Comparison of ENCODE assay signal across 1 cellular context in genomic region chr2:11389551-11390528, GRCh38.
TF ChIP-seq lines count a peak whose summit lies in the region.

No MANE protein-coding gene starts in this region.

TF ChIP-seq in HepG2, 621 proteins besides CTCF, POLR2A, EP300 and RAD21 (continued from another document and continues in another):
- TF ChIP-seq ZBTB7B (CRISPR knock-in tag; IDR thresholded peaks at IDR 0.05) (0 out of 2 replicates have a peak, but pooled peaks have one; percentile 25), TEAD3 (CRISPR knock-in tag; optimal IDR thresholded peaks at IDR 0.05; ENCODE audit: borderline replicate concordance) (peak; percentile 77), ELF3 (CRISPR knock-in tag; IDR thresholded peaks at IDR 0.05) (no peak), ZBTB3 (CRISPR knock-in tag; IDR thresholded peaks at IDR 0.05; ENCODE audit: borderline replicate concordance, low read depth) (0 out of 2 replicates have a peak, but pooled peaks have one; percentile 63), GATA4 (IDR thresholded peaks at IDR 0.05; ENCODE audit: borderline replicate concordance, low read depth) (no peak), HOXA3 (CRISPR knock-in tag; IDR thresholded peaks at IDR 0.05) (peak; percentile 66), NFE2L1 (CRISPR knock-in tag; IDR thresholded peaks at IDR 0.05; ENCODE audit: borderline replicate concordance) (no peak), ZNF670 (CRISPR knock-in tag; IDR thresholded peaks at IDR 0.05; ENCODE audit: borderline replicate concordance) (no peak; the same call in 1 of the 2 replicates), MAF1 (CRISPR knock-in tag; IDR thresholded peaks at IDR 0.05; ENCODE audit: borderline replicate concordance) (no peak), GLI4 (CRISPR knock-in tag; IDR thresholded peaks at IDR 0.05; ENCODE audit: borderline replicate concordance) (no peak), CBFB (CRISPR knock-in tag; IDR thresholded peaks at IDR 0.05) (peak; percentile 78), MNT (IDR thresholded peaks at IDR 0.05) (no peak), ZBTB21 (CRISPR knock-in tag; IDR thresholded peaks at IDR 0.05) (peak; percentile 81), TCF12 (IDR thresholded peaks at IDR 0.05) (no peak), TCF12 (CRISPR knock-in tag; IDR thresholded peaks at IDR 0.05) (no peak), HDAC6 (IDR thresholded peaks at IDR 0.05; ENCODE audit: low read depth, low read length) (no peak), SMARCC2 (IDR thresholded peaks at IDR 0.05) (no peak), SALL1 (CRISPR knock-in tag; IDR thresholded peaks at IDR 0.05) (peak; percentile 71), ZEB1 (IDR thresholded peaks at IDR 0.05; ENCODE audit: insufficient replicate concordance, low read depth) (peak; percentile 71), CHD4 (IDR thresholded peaks at IDR 0.05; ENCODE audit: borderline replicate concordance, low read length) (no peak), THAP7 (CRISPR knock-in tag; IDR thresholded peaks at IDR 0.05) (no peak), ZNF12 (CRISPR knock-in tag; IDR thresholded peaks at IDR 0.05) (0 out of 2 replicates have a peak, but pooled peaks have one; percentile 17), GPN1 (CRISPR knock-in tag; IDR thresholded peaks at IDR 0.05; ENCODE audit: borderline replicate concordance) (no peak), ZNF552 (CRISPR knock-in tag; IDR thresholded peaks at IDR 0.05; ENCODE audit: borderline replicate concordance) (no peak), JUNB (CRISPR knock-in tag; IDR thresholded peaks at IDR 0.05; ENCODE audit: borderline replicate concordance) (no peak), ATF6 (CRISPR knock-in tag; conservative IDR thresholded peaks at IDR 0.05) (no peak), FOXA1 (IDR thresholded peaks at IDR 0.05) (no peak), FOXA1 (CRISPR knock-in tag; IDR thresholded peaks at IDR 0.05) (peak; percentile 5; the same call in 1 of the 2 replicates), ZBTB38 (CRISPR knock-in tag; IDR thresholded peaks at IDR 0.05) (no peak), ESRRA (CRISPR knock-in tag; IDR thresholded peaks at IDR 0.05; ENCODE audit: low read depth) (no peak), ETS1 (CRISPR knock-in tag; IDR thresholded peaks at IDR 0.05) (no peak), HOXA5 (CRISPR knock-in tag; IDR thresholded peaks at IDR 0.05) (0 out of 2 replicates have a peak, but pooled peaks have one; percentile 28), MED8 (CRISPR knock-in tag; IDR thresholded peaks at IDR 0.05; ENCODE audit: insufficient replicate concordance) (no peak), ZNF644 (CRISPR knock-in tag; IDR thresholded peaks at IDR 0.05; ENCODE audit: low read depth) (peak; percentile 63), CREM (IDR thresholded peaks at IDR 0.05) (peak; percentile 61), CREM (CRISPR knock-in tag; IDR thresholded peaks at IDR 0.05) (no peak), ZNF672 (CRISPR knock-in tag; IDR thresholded peaks at IDR 0.05) (no peak), PRMT3 (CRISPR knock-in tag; IDR thresholded peaks at IDR 0.05; ENCODE audit: borderline replicate concordance, low read depth) (peak; percentile 73; the same call in 1 of the 2 replicates), IRX3 (CRISPR knock-in tag; IDR thresholded peaks at IDR 0.05; ENCODE audit: borderline replicate concordance, low read depth) (no peak), DMAP1 (CRISPR knock-in tag; IDR thresholded peaks at IDR 0.05) (no peak), MEIS1 (CRISPR knock-in tag; IDR thresholded peaks at IDR 0.05; ENCODE audit: borderline replicate concordance) (peak; percentile 48; the same call in 1 of the 2 replicates)
- TF ChIP-seq, protein P1, sequence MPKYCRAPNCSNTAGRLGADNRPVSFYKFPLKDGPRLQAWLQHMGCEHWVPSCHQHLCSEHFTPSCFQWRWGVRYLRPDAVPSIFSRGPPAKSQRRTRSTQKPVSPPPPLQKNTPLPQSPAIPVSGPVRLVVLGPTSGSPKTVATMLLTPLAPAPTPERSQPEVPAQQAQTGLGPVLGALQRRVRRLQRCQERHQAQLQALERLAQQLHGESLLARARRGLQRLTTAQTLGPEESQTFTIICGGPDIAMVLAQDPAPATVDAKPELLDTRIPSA (CRISPR knock-in tag; IDR thresholded peaks at IDR 0.05; ENCODE audit: borderline replicate concordance), result no peak
- TF ChIP-seq, protein P2, sequence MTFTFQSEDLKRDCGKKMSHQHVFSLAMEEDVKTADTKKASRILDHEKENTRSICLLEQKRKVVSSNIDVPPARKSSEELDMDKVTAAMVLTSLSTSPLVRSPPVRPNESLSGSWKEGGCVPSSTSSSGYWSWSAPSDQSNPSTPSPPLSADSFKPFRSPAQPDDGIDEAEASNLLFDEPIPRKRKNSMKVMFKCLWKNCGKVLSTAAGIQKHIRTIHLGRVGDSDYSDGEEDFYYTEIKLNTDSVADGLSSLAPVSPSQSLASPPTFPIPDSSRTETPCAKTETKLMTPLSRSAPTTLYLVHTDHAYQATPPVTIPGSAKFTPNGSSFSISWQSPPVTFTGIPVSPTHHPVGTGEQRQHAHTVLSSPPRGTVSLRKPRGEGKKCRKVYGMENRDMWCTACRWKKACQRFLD (CRISPR knock-in tag; IDR thresholded peaks at IDR 0.05; ENCODE audit: borderline replicate concordance), result no peak
- TF ChIP-seq, protein P3, sequence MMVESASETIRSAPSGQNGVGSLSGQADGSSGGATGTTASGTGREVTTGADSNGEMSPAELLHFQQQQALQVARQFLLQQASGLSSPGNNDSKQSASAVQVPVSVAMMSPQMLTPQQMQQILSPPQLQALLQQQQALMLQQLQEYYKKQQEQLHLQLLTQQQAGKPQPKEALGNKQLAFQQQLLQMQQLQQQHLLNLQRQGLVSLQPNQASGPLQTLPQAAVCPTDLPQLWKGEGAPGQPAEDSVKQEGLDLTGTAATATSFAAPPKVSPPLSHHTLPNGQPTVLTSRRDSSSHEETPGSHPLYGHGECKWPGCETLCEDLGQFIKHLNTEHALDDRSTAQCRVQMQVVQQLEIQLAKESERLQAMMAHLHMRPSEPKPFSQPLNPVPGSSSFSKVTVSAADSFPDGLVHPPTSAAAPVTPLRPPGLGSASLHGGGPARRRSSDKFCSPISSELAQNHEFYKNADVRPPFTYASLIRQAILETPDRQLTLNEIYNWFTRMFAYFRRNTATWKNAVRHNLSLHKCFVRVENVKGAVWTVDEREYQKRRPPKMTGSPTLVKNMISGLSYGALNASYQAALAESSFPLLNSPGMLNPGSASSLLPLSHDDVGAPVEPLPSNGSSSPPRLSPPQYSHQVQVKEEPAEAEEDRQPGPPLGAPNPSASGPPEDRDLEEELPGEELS (CRISPR knock-in tag; IDR thresholded peaks at IDR 0.05), result peak; percentile 27; the same call in 1 of the 2 replicates
- TF ChIP-seq, protein P4, sequence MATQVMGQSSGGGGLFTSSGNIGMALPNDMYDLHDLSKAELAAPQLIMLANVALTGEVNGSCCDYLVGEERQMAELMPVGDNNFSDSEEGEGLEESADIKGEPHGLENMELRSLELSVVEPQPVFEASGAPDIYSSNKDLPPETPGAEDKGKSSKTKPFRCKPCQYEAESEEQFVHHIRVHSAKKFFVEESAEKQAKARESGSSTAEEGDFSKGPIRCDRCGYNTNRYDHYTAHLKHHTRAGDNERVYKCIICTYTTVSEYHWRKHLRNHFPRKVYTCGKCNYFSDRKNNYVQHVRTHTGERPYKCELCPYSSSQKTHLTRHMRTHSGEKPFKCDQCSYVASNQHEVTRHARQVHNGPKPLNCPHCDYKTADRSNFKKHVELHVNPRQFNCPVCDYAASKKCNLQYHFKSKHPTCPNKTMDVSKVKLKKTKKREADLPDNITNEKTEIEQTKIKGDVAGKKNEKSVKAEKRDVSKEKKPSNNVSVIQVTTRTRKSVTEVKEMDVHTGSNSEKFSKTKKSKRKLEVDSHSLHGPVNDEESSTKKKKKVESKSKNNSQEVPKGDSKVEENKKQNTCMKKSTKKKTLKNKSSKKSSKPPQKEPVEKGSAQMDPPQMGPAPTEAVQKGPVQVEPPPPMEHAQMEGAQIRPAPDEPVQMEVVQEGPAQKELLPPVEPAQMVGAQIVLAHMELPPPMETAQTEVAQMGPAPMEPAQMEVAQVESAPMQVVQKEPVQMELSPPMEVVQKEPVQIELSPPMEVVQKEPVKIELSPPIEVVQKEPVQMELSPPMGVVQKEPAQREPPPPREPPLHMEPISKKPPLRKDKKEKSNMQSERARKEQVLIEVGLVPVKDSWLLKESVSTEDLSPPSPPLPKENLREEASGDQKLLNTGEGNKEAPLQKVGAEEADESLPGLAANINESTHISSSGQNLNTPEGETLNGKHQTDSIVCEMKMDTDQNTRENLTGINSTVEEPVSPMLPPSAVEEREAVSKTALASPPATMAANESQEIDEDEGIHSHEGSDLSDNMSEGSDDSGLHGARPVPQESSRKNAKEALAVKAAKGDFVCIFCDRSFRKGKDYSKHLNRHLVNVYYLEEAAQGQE (IDR thresholded peaks at IDR 0.05; ENCODE audit: borderline replicate concordance in 1 of 2, low read depth in 1 of 2, low read length in 2 of 2), result 0 out of 4 replicates have a peak, but pooled peaks of 1 of the 2 experiments have one; percentile 35
- TF ChIP-seq, protein P5, sequence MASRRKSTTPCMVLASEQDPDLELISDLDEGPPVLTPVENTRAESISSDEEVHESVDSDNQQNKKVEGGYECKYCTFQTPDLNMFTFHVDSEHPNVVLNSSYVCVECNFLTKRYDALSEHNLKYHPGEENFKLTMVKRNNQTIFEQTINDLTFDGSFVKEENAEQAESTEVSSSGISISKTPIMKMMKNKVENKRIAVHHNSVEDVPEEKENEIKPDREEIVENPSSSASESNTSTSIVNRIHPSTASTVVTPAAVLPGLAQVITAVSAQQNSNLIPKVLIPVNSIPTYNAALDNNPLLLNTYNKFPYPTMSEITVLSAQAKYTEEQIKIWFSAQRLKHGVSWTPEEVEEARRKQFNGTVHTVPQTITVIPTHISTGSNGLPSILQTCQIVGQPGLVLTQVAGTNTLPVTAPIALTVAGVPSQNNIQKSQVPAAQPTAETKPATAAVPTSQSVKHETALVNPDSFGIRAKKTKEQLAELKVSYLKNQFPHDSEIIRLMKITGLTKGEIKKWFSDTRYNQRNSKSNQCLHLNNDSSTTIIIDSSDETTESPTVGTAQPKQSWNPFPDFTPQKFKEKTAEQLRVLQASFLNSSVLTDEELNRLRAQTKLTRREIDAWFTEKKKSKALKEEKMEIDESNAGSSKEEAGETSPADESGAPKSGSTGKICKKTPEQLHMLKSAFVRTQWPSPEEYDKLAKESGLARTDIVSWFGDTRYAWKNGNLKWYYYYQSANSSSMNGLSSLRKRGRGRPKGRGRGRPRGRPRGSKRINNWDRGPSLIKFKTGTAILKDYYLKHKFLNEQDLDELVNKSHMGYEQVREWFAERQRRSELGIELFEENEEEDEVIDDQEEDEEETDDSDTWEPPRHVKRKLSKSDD (CRISPR knock-in tag; IDR thresholded peaks at IDR 0.05; ENCODE audit: low read depth), result 0 out of 2 replicates have a peak, but pooled peaks have one; percentile 66
- TF ChIP-seq, protein P6, sequence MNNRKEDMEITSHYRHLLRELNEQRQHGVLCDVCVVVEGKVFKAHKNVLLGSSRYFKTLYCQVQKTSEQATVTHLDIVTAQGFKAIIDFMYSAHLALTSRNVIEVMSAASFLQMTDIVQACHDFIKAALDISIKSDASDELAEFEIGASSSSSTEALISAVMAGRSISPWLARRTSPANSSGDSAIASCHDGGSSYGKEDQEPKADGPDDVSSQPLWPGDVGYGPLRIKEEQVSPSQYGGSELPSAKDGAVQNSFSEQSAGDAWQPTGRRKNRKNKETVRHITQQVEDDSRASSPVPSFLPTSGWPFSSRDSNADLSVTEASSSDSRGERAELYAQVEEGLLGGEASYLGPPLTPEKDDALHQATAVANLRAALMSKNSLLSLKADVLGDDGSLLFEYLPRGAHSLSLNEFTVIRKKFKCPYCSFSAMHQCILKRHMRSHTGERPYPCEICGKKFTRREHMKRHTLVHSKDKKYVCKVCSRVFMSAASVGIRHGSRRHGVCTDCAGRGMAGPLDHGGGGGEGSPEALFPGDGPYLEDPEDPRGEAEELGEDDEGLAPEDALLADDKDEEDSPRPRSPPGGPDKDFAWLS (CRISPR knock-in tag; IDR thresholded peaks at IDR 0.05; ENCODE audit: borderline replicate concordance), result no peak
